In genomic region chr17:50863221-50863843, GRCh38 we compare ENCODE assay signal across 8 cellular contexts. TPM values are rescaled to one million over a fixed set of nuclear protein-coding genes. Genes with fewer than 3 reads are reported as not detected.
DNase-seq lines count a peak whose midpoint lies in the region; ATAC-seq and TF ChIP-seq lines count a peak whose summit lies in the region.

No MANE protein-coding gene starts in this region.

- H3K4me1 ChIP-seq in heart left ventricle: peaks cover 2 to 47% (median 34%) of the 10 kb centered on the region in 12 donors
- H3K4me1 ChIP-seq in PC-9 (replicated peaks; ENCODE audit: insufficient read depth): peaks cover 35% of the 10 kb centered on the region
- H3K4me1 ChIP-seq in suprapubic skin: peaks cover 37% of the 10 kb centered on the region

- POLR2A ChIA-PET in PC-9 (lab: Charles Lee; ENCODE audit: unreplicated experiment): interaction anchor here (0.7 kb wide), 1 partner anchor 1100 kb away, joined by 6 read pairs; no protein-coding TSS in a partner anchor

- CTCF ChIA-PET in PC-9 (lab: Charles Lee): interaction anchor here (0.5 to 1.0 kb wide), 2 partner anchors 11 to 20 kb away, joined by 3 read pairs; no protein-coding TSS in a partner anchor

- H3F3A ChIP-seq in PC-9 (ENCODE audit: insufficient read depth, low read depth): peaks cover 71% of the 10 kb centered on the region

- H3K36me3 ChIP-seq in heart left ventricle (peaks cover 0 to 32% (median 30%) of the 10 kb centered on the region in 9 donors), PC-9 (ENCODE audit: low read depth) (peaks cover 34% of the 10 kb centered on the region), suprapubic skin (peaks cover 10% of the 10 kb centered on the region)

- TF ChIP-seq CTCF in heart left ventricle (IDR thresholded peaks at IDR 0.05) (peak; percentile 36 to 68 (median 54)), PC-9 (conservative IDR thresholded peaks at IDR 0.05) (peak; percentile 72), suprapubic skin (IDR thresholded peaks at IDR 0.05) (no peak)

- no peaks in the 10 kb centered on the region for H3K9me2 ChIP-seq in PC-9 (ENCODE audit: insufficient read depth)

- ATAC-seq in heart left ventricle: no peak
- no peak for ATAC-seq in Right ventricle myocardium inferior
- ATAC-seq in GM21529 (IDR thresholded peaks at IDR 0.05; ENCODE audit: unreplicated experiment): no peak

- H2AFZ ChIP-seq in PC-9: no peak overlapping the region

- no peak for TF ChIP-seq POLR2A in heart left ventricle (IDR thresholded peaks at IDR 0.05)
- no peak for TF ChIP-seq POLR2A in suprapubic skin (IDR thresholded peaks at IDR 0.05)

- H3K4me3 ChIP-seq in heart left ventricle (peak overlapping the region in 10 of 12 donors; percentile 5 to 97 (median 88)), PC-9 (peak overlapping the region; percentile 78; the same call in 1 of the 2 replicates), suprapubic skin (peak overlapping the region; percentile 97)

- peaks cover 45% of the 10 kb centered on the region for H4K20me1 ChIP-seq in PC-9 (ENCODE audit: insufficient read depth)

- H3K9me3 ChIP-seq in heart left ventricle (no peaks in the 10 kb centered on the region), PC-9 (ENCODE audit: insufficient read depth, low read depth) (no peaks in the 10 kb centered on the region), suprapubic skin (no peaks in the 10 kb centered on the region)

- H3K27me3 ChIP-seq in heart left ventricle (no peaks in the 10 kb centered on the region), PC-9 (ENCODE audit: insufficient read depth, low read depth) (no peaks in the 10 kb centered on the region), suprapubic skin (no peaks in the 10 kb centered on the region)

- WGBS in heart left ventricle, 4 donors: 42 to 55% (median 48%) methylated on average over 11 of the region's 11 CpGs
- WGBS in suprapubic skin: 52% methylated on average over 11 of the region's 11 CpGs

- TF ChIP-seq EP300 in suprapubic skin (IDR thresholded peaks at IDR 0.05): no peak

- peaks cover 55% of the 10 kb centered on the region for H3K79me2 ChIP-seq in PC-9 (ENCODE audit: low read depth)

- H3K27ac ChIP-seq in heart left ventricle (peak overlapping the region in 9 of 12 donors; percentile 92 to 100 (median 100)), PC-9 (no peak overlapping the region), suprapubic skin (peak overlapping the region; percentile 32)

- DNase-seq in heart left ventricle (peak in 1 of 5 donors; percentile 48), Right ventricle myocardium inferior (ENCODE audit: missing footprints) (no peak), PC-9 (no peak), cerebellum (ENCODE audit: low spot score) (peak; percentile 53), lung microvascular endothelial cell (ENCODE audit: low read depth in 2 of 2) (peak; percentile 65 to 78), suprapubic skin (ENCODE audit: low spot score in 2 of 2) (no peak), KG1 (lab: John Stamatoyannopoulos, UW) (no peak)

- intact Hi-C loops in heart left ventricle (cut with DNase I): loop anchor here in 3 of 10 donors (10.0 kb wide), 2 partner anchors 251 to 301 kb away; partner anchors contain the start of gene NME2 (in 2 of the 3)
- intact Hi-C loops in Right ventricle myocardium inferior (cut with DNase I): loop anchor here (10.0 kb wide), 1 partner anchor 291 kb away; the partner anchor contains the start of gene NME1
- intact Hi-C loops in PC-9 (cut with micrococcal nuclease; ENCODE audit: unreplicated experiment): no loop called here

- peak overlapping the region; percentile 93 for H3K4me2 ChIP-seq in PC-9

- BruUV-seq in PC-9 (replicated peaks; lab: Mats Ljungman, UMichigan): no TSS peak

RNA-seq across cellular contexts. Expression of gene TOB1, which starts 2.8 kb away (rescaled TPM):
- 100 to 1,000 TPM in 4 of 9 donors, 10 to 100 TPM in 5; 38.3 to 136 (median 88.7) TPM for total RNA-seq in heart left ventricle
- 10 to 100 TPM; 22.2 to 34.2 TPM for polyA plus RNA-seq in heart left ventricle
- total RNA-seq in Right ventricle myocardium inferior: 83.3 TPM
- 54.2 and 67.9 TPM in 2 replicates for total RNA-seq in PC-9 (2021)
- total RNA-seq in cerebellum: 13.0 TPM
- total RNA-seq in lung microvascular endothelial cell: 3.3 and 3.4 TPM in 2 replicates
- 100 to 1,000 TPM; 151 to 255 (median 174) TPM for total RNA-seq in suprapubic skin

RNA-seq across cellular contexts. Expression of gene WFIKKN2, which starts 27.9 kb away (rescaled TPM):
- total RNA-seq in heart left ventricle: under 1 TPM in 7 of 9 donors, not detected in 2; 0.12 to 0.75 (median 0.29) TPM
- under 1 TPM; 0.08 to 0.23 TPM for polyA plus RNA-seq in heart left ventricle
- 0.14 TPM for total RNA-seq in Right ventricle myocardium inferior
- total RNA-seq in PC-9 (2021): not detected in 2 replicates
- 6.3 TPM for total RNA-seq in cerebellum
- total RNA-seq in lung microvascular endothelial cell: not detected in 2 replicates
- total RNA-seq in suprapubic skin: under 1 TPM; 0.36 to 0.93 (median 0.65) TPM

Comparison
In these comparisons a context has a peak if more than half of its experiments do, and no peak if none do; other contexts are left out.
1. DNase-seq: peak in cerebellum (single experiment) and lung microvascular endothelial cell (2 of 2); none in Right ventricle myocardium inferior (single experiment), PC-9 (0 of 2), suprapubic skin (0 of 2) and KG1 (single experiment).
2. CTCF ChIP-seq: peak in heart left ventricle (12 of 12) and PC-9 (single experiment); none in suprapubic skin (0 of 2).
3. Peak in every context shown above with its lines, with median percentiles within 50 percentile points of each other: H3K4me3 ChIP-seq.